ENCODE assay signal across 11 cellular contexts in the genomic region with DNA sequence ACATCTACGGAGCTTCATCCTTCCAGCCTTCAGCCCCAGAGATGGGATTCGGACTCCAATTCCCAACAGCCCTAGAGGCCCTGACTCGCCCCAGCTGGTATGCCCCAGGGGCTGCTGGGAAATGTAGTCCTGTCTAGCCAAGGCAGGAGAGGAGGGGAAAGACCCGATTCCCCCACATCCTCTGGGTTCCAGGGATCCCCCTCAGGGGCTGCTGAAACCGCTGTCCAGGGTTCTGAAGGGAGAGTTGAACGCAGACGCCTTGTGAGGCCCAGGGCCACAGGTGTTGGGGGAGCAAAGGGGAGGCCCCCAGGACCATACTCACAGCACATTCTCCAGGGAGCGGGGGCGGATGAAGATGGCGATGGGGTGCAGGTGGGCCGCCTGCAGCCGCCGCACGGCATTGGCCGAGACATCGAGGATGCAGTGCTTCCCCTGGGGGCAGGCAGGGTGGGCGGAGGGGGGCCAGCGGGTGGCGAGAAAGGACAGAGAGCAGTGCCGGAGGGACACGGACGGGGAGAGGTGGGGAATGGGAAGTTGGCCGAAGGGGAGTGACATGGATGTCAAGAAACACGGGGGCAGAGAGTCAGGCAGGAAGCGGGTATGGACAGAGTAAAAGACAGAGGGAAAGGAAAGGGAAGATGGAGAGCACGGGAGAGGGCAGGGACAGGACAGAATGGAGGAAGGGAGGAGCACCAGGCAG. TPM values are rescaled to one million over a fixed set of nuclear protein-coding genes. Genes with fewer than 3 reads are reported as not detected.
A peak's percentile ranks its signal among the peaks of the same experiment; 100 is the strongest.
DNase-seq lines count a peak whose midpoint lies in the region; ATAC-seq, FAIRE-seq and TF ChIP-seq lines count a peak whose summit lies in the region.
"Had no signal": no experiment of that assay in that cellular context is flagged by ENCODE, and none has a peak within 500 bp of the region (broad histone marks: within the 10 kb centered on the region; RNA-seq: fewer than 3 reads in every experiment).

No MANE protein-coding gene starts in this region.

- peaks cover 7% of the 10 kb centered on the region for H3K36me3 Mint-ChIP-seq in effector memory CD8-positive, alpha-beta T cell (ENCODE audit: insufficient read depth)
- H3K36me3 Mint-ChIP-seq: naive B cell had no signal

- DNase-seq in NCI-H748 (lab: John Stamatoyannopoulos, UW; ENCODE audit: unreplicated experiment) = peak; percentile 38
- DNase-seq in NCI-H748 treated with DMSO at 0.1 percent for 48 hours (lab: John Stamatoyannopoulos, UW) = no peak
- peak; percentile 18 for DNase-seq in NCI-H460 (ENCODE audit: extremely low read depth, low read depth)
- DNase-seq in effector memory CD8-positive, alpha-beta T cell = no peak
- peak in 2 of 6 donors; percentile 47 to 57 for DNase-seq in pancreas
- no peak for DNase-seq in T-helper 9 cell
- DNase-seq in NCI-H1105 (lab: John Stamatoyannopoulos, UW) = no peak
- DNase-seq: naive B cell had no signal

- H3K27ac ChIP-seq in pancreas = no peak overlapping the region
- H3K27ac ChIP-seq: adrenal gland had no signal

- H3K27ac Mint-ChIP-seq in effector memory CD8-positive, alpha-beta T cell = peak overlapping the region; percentile 32 to 60
- H3K27ac Mint-ChIP-seq: B cell had no signal

- peaks cover 1 to 5% of the 10 kb centered on the region in 2 donors for H3K4me1 Mint-ChIP-seq in effector memory CD8-positive, alpha-beta T cell (ENCODE audit: low read depth in 2 of 2)
- H3K4me1 Mint-ChIP-seq: B cell had no signal

- H3K36me3 ChIP-seq in pancreas = no peaks in the 10 kb centered on the region

- no peak for FAIRE-seq in pancreas (lab: Jason Lieb, UNC)

- no peaks in the 10 kb centered on the region for H3K27me3 Mint-ChIP-seq in effector memory CD8-positive, alpha-beta T cell
- H3K27me3 Mint-ChIP-seq: naive B cell had no signal

- H3K9me3 Mint-ChIP-seq in effector memory CD8-positive, alpha-beta T cell = no peaks in the 10 kb centered on the region

- ATAC-seq in effector memory CD8-positive, alpha-beta T cell (replicated peaks) = peak; percentile 51
- ATAC-seq in pancreas (peak; percentile 62 to 91 (median 78)), HG03469 (IDR thresholded peaks at IDR 0.05; ENCODE audit: unreplicated experiment) (no peak)

- intact Hi-C loops in pancreas (cut with DNase I) = no loop called here

- no peaks in the 10 kb centered on the region for H3K27me3 ChIP-seq in pancreas
- H3K27me3 ChIP-seq: adrenal gland had no signal

- no peak for TF ChIP-seq CTCF in pancreas (IDR thresholded peaks at IDR 0.05)

- no peak overlapping the region for H3K4me3 ChIP-seq in pancreas
- H3K4me3 ChIP-seq: adrenal gland had no signal

- H3K4me1 ChIP-seq in pancreas = no peaks in the 10 kb centered on the region
- H3K4me1 ChIP-seq: adrenal gland had no signal

- 71 to 75% methylated on average over 26 of the region's 26 CpGs for WGBS in pancreas, 2 donors

- no peak overlapping the region for H3K4me3 Mint-ChIP-seq in effector memory CD8-positive, alpha-beta T cell
- H3K4me3 Mint-ChIP-seq: B cell, naive B cell had no signal

- no peaks in the 10 kb centered on the region for H3K9me3 ChIP-seq in pancreas
- H3K9me3 ChIP-seq: adrenal gland had no signal

RNA-seq across cellular contexts. Expression of a gene that starts 12.6 kb away (rescaled TPM):
- 0.22 TPM in 1 of 2 replicates, not detected in the other for total RNA-seq in NCI-H460 (2014; rRNA removed; shearing (Covaris generic))
- polyA plus RNA-seq in NCI-H460 (2014; cell fraction: nucleus; rRNA removed) = 1.0 TPM in 1 of 2 replicates, not detected in the other
- total RNA-seq in pancreas = under 1 TPM in 5 of 6 donors, not detected in 1; 0.28 to 0.75 (median 0.47) TPM
- 1 to 10 TPM; 1.2 to 2.6 TPM for polyA plus RNA-seq in pancreas

RNA-seq across cellular contexts. Expression of a gene that starts 27.9 kb away (rescaled TPM):
- total RNA-seq in NCI-H460 (2014; rRNA removed; shearing (Covaris generic)) = 3.6 and 3.7 TPM in 2 replicates
- polyA plus RNA-seq in NCI-H460 (2014; cell fraction: nucleus; rRNA removed) = 4.7 and 4.8 TPM in 2 replicates
- total RNA-seq in pancreas = 10 to 100 TPM in 1 of 6 donors, 1 to 10 TPM in 5; 2.8 to 11.3 (median 5.0) TPM
- 10 to 100 TPM; 16.1 to 19.8 TPM for polyA plus RNA-seq in pancreas

RNA-seq across cellular contexts. Expression of a gene that starts 28.0 kb away (rescaled TPM):
- total RNA-seq in NCI-H460 (2014; rRNA removed; shearing (Covaris generic)) = 249 and 250 TPM in 2 replicates
- 1,827 and 1,980 TPM in 2 replicates for polyA plus RNA-seq in NCI-H460 (2014; cell fraction: nucleus; rRNA removed)
- total RNA-seq in pancreas = 100 to 1,000 TPM; 447 to 715 (median 568) TPM
- polyA plus RNA-seq in pancreas = 1,000 to 10,000 TPM; 2,446 to 3,251 TPM

RNA-seq across cellular contexts. Expression of a gene that starts 42.6 kb away (rescaled TPM):
- 49.5 and 54.9 TPM in 2 replicates for total RNA-seq in NCI-H460 (2014; rRNA removed; shearing (Covaris generic))
- 87.1 and 94.0 TPM in 2 replicates for polyA plus RNA-seq in NCI-H460 (2014; cell fraction: nucleus; rRNA removed)
- 10 to 100 TPM in 5 of 6 donors, 1 to 10 TPM in 1; 9.6 to 26.9 (median 13.7) TPM for total RNA-seq in pancreas
- polyA plus RNA-seq in pancreas = 10 to 100 TPM; 17.6 to 26.4 TPM

RNA-seq across cellular contexts. Expression of a gene that starts 47.5 kb away (rescaled TPM):
- total RNA-seq in NCI-H460 (2014; rRNA removed; shearing (Covaris generic)) = 32.5 and 38.8 TPM in 2 replicates
- polyA plus RNA-seq in NCI-H460 (2014; cell fraction: nucleus; rRNA removed) = 20.7 and 21.2 TPM in 2 replicates
- 10 to 100 TPM in 4 of 6 donors, 1 to 10 TPM in 2; 7.0 to 19.8 (median 11.4) TPM for total RNA-seq in pancreas
- 10 to 100 TPM; 11.4 to 23.3 TPM for polyA plus RNA-seq in pancreas

Comparison
In these comparisons a context has a peak if more than half of its experiments do, and no peak if none do; other contexts are left out.
1. DNase-seq: peak in NCI-H748 (single experiment) and NCI-H460 (single experiment); none in NCI-H748 treated with DMSO at 0.1 percent for 48 hours (single experiment), effector memory CD8-positive, alpha-beta T cell (0 of 3), T-helper 9 cell (single experiment) and NCI-H1105 (single experiment).